ENCODE assay signal across 1 cellular context in genomic region chr1:212254853-212255363, GRCh38.
A peak's percentile ranks its signal among the peaks of the same experiment; 100 is the strongest.
TF ChIP-seq lines count a peak whose summit lies in the region.

No MANE protein-coding gene starts in this region.

TF ChIP-seq in HepG2, 621 proteins besides CTCF, POLR2A, EP300 and RAD21 (continued from another document and continues in another):
- TF ChIP-seq MXD3 (CRISPR knock-in tag; IDR thresholded peaks at IDR 0.05) (no peak), ZNF205 (CRISPR knock-in tag; IDR thresholded peaks at IDR 0.05) (0 out of 2 replicates have a peak, but pooled peaks have one; percentile 23), ZNF225 (CRISPR knock-in tag; IDR thresholded peaks at IDR 0.05) (no peak), THAP8 (CRISPR knock-in tag; IDR thresholded peaks at IDR 0.05; ENCODE audit: borderline replicate concordance) (no peak), NR2F6 (IDR thresholded peaks at IDR 0.05) (peak; percentile 40; the same call in 1 of the 2 replicates), NR2F6 (CRISPR knock-in tag; IDR thresholded peaks at IDR 0.05) (peak; percentile 73; the same call in 1 of the 2 replicates), ZMAT3 (CRISPR knock-in tag; conservative IDR thresholded peaks at IDR 0.05) (no peak), DPF2 (CRISPR knock-in tag; IDR thresholded peaks at IDR 0.05; ENCODE audit: borderline replicate concordance, low read depth) (peak; percentile 95), ELF3 (CRISPR knock-in tag; IDR thresholded peaks at IDR 0.05) (peak; percentile 86), ZBTB49 (CRISPR knock-in tag; IDR thresholded peaks at IDR 0.05; ENCODE audit: borderline replicate concordance) (no peak), CEBPB (IDR thresholded peaks at IDR 0.05; ENCODE audit: borderline replicate concordance, low read depth, low read length) (peak; percentile 99), SALL1 (CRISPR knock-in tag; IDR thresholded peaks at IDR 0.05) (peak; percentile 97), ZGPAT (CRISPR knock-in tag; IDR thresholded peaks at IDR 0.05) (peak; percentile 61; the same call in 1 of the 2 replicates), TGIF2 (CRISPR knock-in tag; IDR thresholded peaks at IDR 0.05) (peak; percentile 45; the same call in 1 of the 2 replicates), GABPA (IDR thresholded peaks at IDR 0.05; ENCODE audit: low read depth, low read length) (no peak), GABPA (CRISPR knock-in tag; IDR thresholded peaks at IDR 0.05; ENCODE audit: low read depth) (0 out of 2 replicates have a peak, but pooled peaks have one; percentile 39), MTERF4 (CRISPR knock-in tag; IDR thresholded peaks at IDR 0.05) (no peak), ZNF276 (CRISPR knock-in tag; IDR thresholded peaks at IDR 0.05; ENCODE audit: low read depth) (peak; percentile 73; the same call in 1 of the 2 replicates), MED1 (CRISPR knock-in tag; IDR thresholded peaks at IDR 0.05) (peak; percentile 91), MIER3 (CRISPR knock-in tag; IDR thresholded peaks at IDR 0.05; ENCODE audit: borderline replicate concordance) (peak; percentile 86; the same call in 1 of the 2 replicates), ZNF850 (CRISPR knock-in tag; conservative IDR thresholded peaks at IDR 0.05) (no peak), AGO1 (IDR thresholded peaks at IDR 0.05; ENCODE audit: low read depth, low read length, poor library complexity, severe bottlenecking) (no peak), EED (CRISPR knock-in tag; IDR thresholded peaks at IDR 0.05) (no peak), RELA (CRISPR knock-in tag; IDR thresholded peaks at IDR 0.05) (peak; percentile 59; the same call in 1 of the 2 replicates), ZNF687 (CRISPR knock-in tag; IDR thresholded peaks at IDR 0.05) (no peak; the same call in 1 of the 2 replicates), ARID3A (IDR thresholded peaks at IDR 0.05; ENCODE audit: low read depth, low read length) (peak; percentile 90), NAIF1 (CRISPR knock-in tag; IDR thresholded peaks at IDR 0.05; ENCODE audit: borderline replicate concordance) (no peak), ZNF646 (CRISPR knock-in tag; IDR thresholded peaks at IDR 0.05) (no peak), ZNF614 (CRISPR knock-in tag; IDR thresholded peaks at IDR 0.05; ENCODE audit: borderline replicate concordance) (peak; percentile 72; the same call in 1 of the 2 replicates), ZNF569 (CRISPR knock-in tag; IDR thresholded peaks at IDR 0.05; ENCODE audit: borderline replicate concordance) (no peak), TEAD3 (CRISPR knock-in tag; optimal IDR thresholded peaks at IDR 0.05; ENCODE audit: borderline replicate concordance) (peak; percentile 98), CREB1 (IDR thresholded peaks at IDR 0.05) (peak; percentile 38; the same call in 1 of the 2 replicates), CREB1 (CRISPR knock-in tag; IDR thresholded peaks at IDR 0.05) (peak; percentile 55; the same call in 1 of the 2 replicates), XRCC5 (optimal IDR thresholded peaks at IDR 0.05; ENCODE audit: low read length) (peak; percentile 67), ZBTB34 (CRISPR knock-in tag; IDR thresholded peaks at IDR 0.05) (peak; percentile 65; the same call in 1 of the 2 replicates)
